8 cellular contexts compared by ENCODE assay signal in the genomic region with DNA sequence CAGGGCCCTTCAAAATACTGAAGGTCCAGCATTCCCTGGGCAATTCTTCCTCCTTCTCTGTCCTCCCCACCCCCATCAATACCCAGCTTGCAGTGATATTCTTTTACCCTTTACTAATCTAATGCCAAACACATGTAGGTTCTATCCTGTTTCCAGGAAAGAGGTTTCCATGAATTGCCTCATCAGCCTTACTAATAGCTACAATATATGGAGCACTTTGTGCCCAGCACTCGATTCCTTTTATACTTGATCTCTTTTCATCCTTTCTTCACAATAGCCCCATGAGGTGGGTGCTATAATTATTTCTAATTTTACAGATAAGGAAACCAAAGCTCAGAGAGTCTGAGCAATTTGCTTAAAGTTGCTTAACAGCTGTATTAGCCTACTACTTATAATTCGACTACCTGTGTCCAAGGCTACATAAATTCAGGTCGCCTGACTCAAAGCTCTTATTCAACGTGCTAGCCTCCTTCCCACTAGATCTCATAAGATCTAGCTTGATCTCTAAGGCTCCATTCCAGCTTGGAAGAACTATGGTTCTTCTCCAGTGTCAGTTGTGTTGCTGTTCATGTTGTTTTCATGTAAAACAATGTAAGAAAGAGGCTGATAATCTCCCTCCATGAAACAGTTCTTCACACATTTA.
A peak's percentile ranks its signal among the peaks of the same experiment; 100 is the strongest.
DNase-seq lines count a peak whose midpoint lies in the region; ATAC-seq and TF ChIP-seq lines count a peak whose summit lies in the region.

No MANE protein-coding gene starts in this region.

- no peaks in the 10 kb centered on the region for H3K36me3 ChIP-seq in adipocyte (ENCODE audit: control insufficient read depth, insufficient read depth, low read length, severe bottlenecking)
- no peaks in the 10 kb centered on the region for H3K36me3 ChIP-seq in right lobe of liver

- no peaks in the 10 kb centered on the region for H3K9me3 ChIP-seq in adipocyte (ENCODE audit: control insufficient read depth, low read length)
- no peaks in the 10 kb centered on the region for H3K9me3 ChIP-seq in right lobe of liver

- peak overlapping the region; percentile 8 for H3K4me3 ChIP-seq in adipocyte (ENCODE audit: low read length)
- no peak overlapping the region for H3K4me3 ChIP-seq in right lobe of liver

- peak overlapping the region in 2 of 3 donors; percentile 17 to 35 for H3K27ac ChIP-seq in right lobe of liver

- no peak for TF ChIP-seq POLR2A in right lobe of liver (IDR thresholded peaks at IDR 0.05)

- H3K9ac ChIP-seq in adipocyte (ENCODE audit: low read length) = peak overlapping the region; percentile 65

- peak; percentile 28 for DNase-seq in AG08395 (ENCODE audit: low spot score)
- DNase-seq in adipocyte (ENCODE audit: low read depth) = peak; percentile 85
- DNase-seq in right lobe of liver = no peak
- DNase-seq in SIG-M5 (lab: John Stamatoyannopoulos, UW) = no peak
- no peak for DNase-seq in 8988T

- TF ChIP-seq CTCF in right lobe of liver (IDR thresholded peaks at IDR 0.05) = no peak

- no peaks in the 10 kb centered on the region for H3K27me3 ChIP-seq in adipocyte (replicated peaks; ENCODE audit: control insufficient read depth, insufficient read depth, low read length)
- H3K27me3 ChIP-seq in right lobe of liver = no peaks in the 10 kb centered on the region

- WGBS in right lobe of liver (ENCODE audit: insufficient coverage, low coverage, low lambda C conversion rate, missing lambda C conversion rate) = 92% methylated on average over 4 of the region's 4 CpGs

- ATAC-seq in HG02759 (IDR thresholded peaks at IDR 0.05; ENCODE audit: unreplicated experiment) (peak; percentile 3), right lobe of liver (peak in 1 of 4 donors; percentile 41), HG02884 (IDR thresholded peaks at IDR 0.05; ENCODE audit: unreplicated experiment) (no peak), GM19324 (IDR thresholded peaks at IDR 0.05; ENCODE audit: low FRiP score, unreplicated experiment) (no peak)

- intact Hi-C loops in right lobe of liver (cut with DNase I) = no loop called here

- peaks cover 68% of the 10 kb centered on the region for H3K4me1 ChIP-seq in adipocyte (ENCODE audit: control insufficient read depth, insufficient read depth, low read length)
- peaks cover 0 to 14% (median 0%) of the 10 kb centered on the region in 4 donors for H3K4me1 ChIP-seq in right lobe of liver

Comparison
In these comparisons a context has a peak if more than half of its experiments do, and no peak if none do; other contexts are left out.
1. DNase-seq: peak in AG08395 (single experiment) and adipocyte (single experiment); none in right lobe of liver (0 of 3), SIG-M5 (single experiment) and 8988T (single experiment).